In the genomic region with DNA sequence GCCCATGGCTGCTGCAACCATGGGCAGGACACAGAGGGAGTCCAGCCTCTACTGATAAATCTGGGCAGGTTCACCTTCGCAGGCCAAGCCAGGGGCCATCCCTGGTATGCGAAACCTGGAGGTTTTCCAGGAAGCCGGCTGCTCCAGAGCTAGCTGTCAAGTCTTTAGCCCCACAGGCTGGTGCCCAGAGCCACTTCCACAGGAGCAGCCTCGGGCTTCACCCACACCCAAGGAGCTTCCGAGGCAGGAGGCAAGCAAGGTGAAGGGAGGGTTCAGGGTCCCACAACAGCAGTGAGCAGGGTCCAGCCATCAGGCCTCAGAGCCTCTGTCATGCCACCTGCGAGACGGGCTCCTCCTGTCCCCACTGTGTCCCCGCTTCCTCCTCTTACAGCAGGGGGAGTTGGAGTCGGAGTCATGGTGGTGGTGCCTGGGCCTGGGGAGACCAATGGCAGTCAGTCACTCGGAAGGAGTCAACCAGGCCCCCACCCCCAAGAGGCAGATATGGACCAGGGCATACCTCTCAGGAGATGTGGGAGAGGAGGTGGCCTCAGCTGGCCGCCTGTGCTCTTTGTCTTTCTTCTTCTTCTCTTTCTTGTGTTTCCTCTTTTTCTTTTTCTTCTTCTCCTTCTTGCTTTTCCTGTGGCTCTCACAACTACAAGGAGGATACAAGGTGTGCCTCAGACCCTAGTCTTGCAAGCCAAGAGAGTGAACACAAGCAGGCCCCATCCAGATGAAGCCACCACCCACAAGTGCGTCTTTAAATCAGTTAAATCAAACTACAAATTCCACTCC, we compare ENCODE assay signal across 9 cellular contexts. TPM values are rescaled to one million over a fixed set of nuclear protein-coding genes. Genes with fewer than 3 reads are reported as not detected.
DNase-seq lines count a peak whose midpoint lies in the region; ATAC-seq, FAIRE-seq and TF ChIP-seq lines count a peak whose summit lies in the region.
"Had no signal": no experiment of that assay in that cellular context is flagged by ENCODE, and none has a peak within 500 bp of the region (broad histone marks: within the 10 kb centered on the region; RNA-seq: fewer than 3 reads in every experiment).

No MANE protein-coding gene starts in this region.

- no peak overlapping the region for H4K91ac ChIP-seq in H9 (ENCODE audit: insufficient read length, low read depth, low read length)

- H3K79me2 ChIP-seq in H9 (ENCODE audit: insufficient read depth, low read length) = peaks cover 5% of the 10 kb centered on the region; the same call in 1 of the 2 replicates

- peaks cover 11 to 12% of the 10 kb centered on the region in 2 experiments for H3K4me1 Mint-ChIP-seq in H9
- peaks cover 18% of the 10 kb centered on the region for H3K4me1 Mint-ChIP-seq in activated naive CD8-positive, alpha-beta T cell (ENCODE audit: low read depth)
- H3K4me1 Mint-ChIP-seq in naive thymus-derived CD4-positive, alpha-beta T cell = peaks cover 6 to 30% (median 22%) of the 10 kb centered on the region in 7 donors

- no peak overlapping the region for H3K4me2 ChIP-seq in H9 (ENCODE audit: insufficient read depth, insufficient read length, low read length)

- H3K4me1 ChIP-seq in H9 (ENCODE audit: insufficient read depth, low read length) = no peaks in the 10 kb centered on the region
- H3K4me1 ChIP-seq in naive thymus-derived CD4-positive, alpha-beta T cell (ENCODE audit: control insufficient read depth in 2 of 2, insufficient read depth in 2 of 2, low read length in 2 of 2) = peaks cover 16 to 20% of the 10 kb centered on the region in 2 donors

- peaks cover 3% of the 10 kb centered on the region; the same call in 1 of the 2 replicates for H3K27me3 Mint-ChIP-seq in H9 (ENCODE audit: low read depth)
- no peaks in the 10 kb centered on the region for H3K27me3 Mint-ChIP-seq in activated naive CD8-positive, alpha-beta T cell
- H3K27me3 Mint-ChIP-seq in naive thymus-derived CD4-positive, alpha-beta T cell = no peaks in the 10 kb centered on the region

- peaks cover 5% of the 10 kb centered on the region for H3K23me2 ChIP-seq in H9 (ENCODE audit: insufficient read length, low read depth, low read length, poor library complexity, severe bottlenecking)

- H2BK12ac ChIP-seq in H9 (ENCODE audit: insufficient read length, low read depth, low read length) = no peak overlapping the region

- H3T11ph ChIP-seq in H9 (ENCODE audit: low read length) = no peak overlapping the region

- no peak overlapping the region for H3K27ac ChIP-seq in H9 (ENCODE audit: insufficient read length, low read depth, low read length)
- H3K27ac ChIP-seq in naive thymus-derived CD4-positive, alpha-beta T cell (ENCODE audit: low read depth, low read length) = peak overlapping the region; percentile 94

- H3K9me3 ChIP-seq in H9 (ENCODE audit: control insufficient read depth, low read depth, low read length) = no peaks in the 10 kb centered on the region
- H3K9me3 ChIP-seq in naive thymus-derived CD4-positive, alpha-beta T cell (ENCODE audit: control insufficient read depth in 2 of 3, low read length in 3 of 3) = no peaks in the 10 kb centered on the region

- H3K9ac ChIP-seq in H9 (ENCODE audit: extremely low read depth, insufficient read length, low read length) = no peak overlapping the region

- H2AFZ ChIP-seq in H9 (ENCODE audit: low read length) = no peak overlapping the region

- H3K18ac ChIP-seq in H9 (ENCODE audit: insufficient read length, low read depth, low read length) = no peak overlapping the region

- H3K56ac ChIP-seq in H9 (ENCODE audit: insufficient read length, low read depth, low read length) = no peak overlapping the region

- no peak for TF ChIP-seq CTCF in BJ (IDR thresholded peaks at IDR 0.05; ENCODE audit: insufficient read depth, low read depth, low read length)
- TF ChIP-seq CTCF in H9 (conservative IDR thresholded peaks at IDR 0.05) = no peak

- no peak overlapping the region for H3K14ac ChIP-seq in H9 (ENCODE audit: insufficient read depth, low read length)

- no peaks in the 10 kb centered on the region for H3K9me3 Mint-ChIP-seq in H9
- H3K9me3 Mint-ChIP-seq in activated naive CD8-positive, alpha-beta T cell (ENCODE audit: low read depth) = no peaks in the 10 kb centered on the region
- peaks cover 0 to 4% (median 0%) of the 10 kb centered on the region in 11 donors for H3K9me3 Mint-ChIP-seq in naive thymus-derived CD4-positive, alpha-beta T cell

- H2BK20ac ChIP-seq in H9 (ENCODE audit: low read depth, low read length, poor library complexity, severe bottlenecking) = no peak overlapping the region

- H3K27ac Mint-ChIP-seq in H9 = no peak overlapping the region
- peak overlapping the region; percentile 68 for H3K27ac Mint-ChIP-seq in activated naive CD8-positive, alpha-beta T cell
- H3K27ac Mint-ChIP-seq in naive thymus-derived CD4-positive, alpha-beta T cell = peak overlapping the region; percentile 62 to 96 (median 81)

- H3K27me3 ChIP-seq in BJ (ENCODE audit: control insufficient read depth, insufficient read depth, low read length) (no peaks in the 10 kb centered on the region), H9 (ENCODE audit: insufficient read depth, low read length) (no peaks in the 10 kb centered on the region)
- H3K27me3 ChIP-seq in naive thymus-derived CD4-positive, alpha-beta T cell (ENCODE audit: control insufficient read depth in 2 of 2, insufficient read depth in 2 of 2, low read length in 2 of 2) = no peaks in the 10 kb centered on the region

- no peak for FAIRE-seq in H54 (lab: Jason Lieb, UNC)
- FAIRE-seq: GM18507 had no signal

- no peak overlapping the region for H3K4ac ChIP-seq in H9 (ENCODE audit: low read depth, low read length)

- no peak overlapping the region for H4K5ac ChIP-seq in H9 (ENCODE audit: insufficient read length, low read depth, low read length)

- no peak overlapping the region for H4K8ac ChIP-seq in H9 (replicated peaks; ENCODE audit: insufficient read length, low read depth, low read length)

- no peak for ATAC-seq in naive thymus-derived CD4-positive, alpha-beta T cell

- POLR2A ChIA-PET in BJ (lab: Charles Lee) = interaction anchor here (0.6 kb wide), 1 partner anchor 14 kb away, joined by 3 read pairs; no protein-coding TSS in a partner anchor
- POLR2A ChIA-PET in naive thymus-derived CD4-positive, alpha-beta T cell (lab: Charles Lee) = interaction anchor here (1.1 to 2.2 kb wide), 3 partner anchors 10 to 19 kb away, joined by 6 to 10 read pairs (median 7); a partner anchor contains a TSS

- no peak overlapping the region for H2BK5ac ChIP-seq in H9 (ENCODE audit: insufficient read length, low read length)

- TF ChIP-seq POLR2A in H54 (IDR thresholded peaks at IDR 0.05; ENCODE audit: low read depth, low read length) = no peak; the same call in 1 of the 2 replicates

- H3K4me3 ChIP-seq in BJ (ENCODE audit: low read depth, low read length) = peak overlapping the region; percentile 97; the same call in 1 of the 2 replicates
- H3K4me3 ChIP-seq in naive thymus-derived CD4-positive, alpha-beta T cell (ENCODE audit: low read length) = peak overlapping the region; percentile 95

- H2AK5ac ChIP-seq in H9 (ENCODE audit: insufficient read length, low read length) = no peak overlapping the region

- CTCF ChIA-PET in BJ (lab: Yijun Ruan, JAX) = interaction anchor here (0.7 kb wide), 1 partner anchor 97 kb away, joined by 3 read pairs; no protein-coding TSS in a partner anchor
- CTCF ChIA-PET in naive thymus-derived CD4-positive, alpha-beta T cell (lab: Charles Lee) = no interaction called here

- DNase-seq in BJ (ENCODE audit: low read depth) = no peak
- no peak for DNase-seq in H9
- DNase-seq in naive thymus-derived CD4-positive, alpha-beta T cell = no peak
- no peak for DNase-seq in NCI-H1436 (lab: John Stamatoyannopoulos, UW)
- DNase-seq in NCI-H446 treated with DMSO at 0.1 percent for 48 hours (lab: John Stamatoyannopoulos, UW) = no peak
- no peak for DNase-seq in H54 (ENCODE audit: insufficient read length, low spot score)
- no peak for DNase-seq in NCI-H2081 (lab: John Stamatoyannopoulos, UW)

- H3K4me3 Mint-ChIP-seq in H9 = peak overlapping the region; percentile 82 to 95
- H3K4me3 Mint-ChIP-seq in activated naive CD8-positive, alpha-beta T cell = peak overlapping the region; percentile 77
- peak overlapping the region; percentile 54 to 97 (median 73) for H3K4me3 Mint-ChIP-seq in naive thymus-derived CD4-positive, alpha-beta T cell

- intact Hi-C loops in naive thymus-derived CD4-positive, alpha-beta T cell (cut with micrococcal nuclease) = loop anchor here in 1 of 2 donors (2.0 to 10.0 kb wide), 2 partner anchors 174 to 1696 kb away; a partner anchor contains a TSS

- H3K36me3 Mint-ChIP-seq in H9 (ENCODE audit: insufficient read depth in 1 of 3, low read depth in 3 of 3) = peaks cover 24 to 53% (median 42%) of the 10 kb centered on the region in 3 experiments; a peak in 6 of 7 replicates
- no peaks in the 10 kb centered on the region for H3K36me3 Mint-ChIP-seq in activated naive CD8-positive, alpha-beta T cell
- peaks cover 0 to 10% (median 5%) of the 10 kb centered on the region in 5 donors for H3K36me3 Mint-ChIP-seq in naive thymus-derived CD4-positive, alpha-beta T cell

- H3K36me3 ChIP-seq in BJ (ENCODE audit: control insufficient read depth, insufficient read depth, low read length) = peaks cover 35% of the 10 kb centered on the region
- H3K36me3 ChIP-seq in naive thymus-derived CD4-positive, alpha-beta T cell (ENCODE audit: control insufficient read depth in 2 of 3, insufficient read depth in 3 of 3, low read length in 3 of 3) = peaks cover 0 to 64% (median 11%) of the 10 kb centered on the region in 3 experiments

- no peak overlapping the region for H2BK15ac ChIP-seq in H9 (ENCODE audit: low read depth, low read length)

- H2BK120ac ChIP-seq in H9 (ENCODE audit: low read depth, low read length, poor library complexity, severe bottlenecking) = no peak overlapping the region

- H3K79me1 ChIP-seq in H9 (ENCODE audit: insufficient read depth, low read depth, low read length, poor library complexity, severe bottlenecking) = no peaks in the 10 kb centered on the region

- no CpG with 5 or more reads among the region's 12 CpGs for WGBS in H9 (ENCODE audit: extremely low coverage, insufficient read length, low lambda C conversion rate)

- H3K23ac ChIP-seq in H9 (ENCODE audit: insufficient read length, low read depth, low read length) = no peak overlapping the region

- no peaks in the 10 kb centered on the region for H4K20me1 ChIP-seq in H9 (ENCODE audit: control insufficient read depth, insufficient read depth, insufficient read length)

RNA-seq across cellular contexts. Expression of a gene that starts 2.1 kb away (rescaled TPM):
- polyA plus RNA-seq in BJ (2011; rRNA removed) = 4.2 and 6.2 TPM in 2 replicates
- polyA minus RNA-seq in BJ (2011; rRNA and poly(A)+ RNA removed) = 0.87 and 1.4 TPM in 2 replicates
- total RNA-seq in H9 (2021) = 31.0 and 31.3 TPM in 2 replicates
- 10 to 100 TPM; 16.8 to 31.8 (median 27.8) TPM for total RNA-seq in naive thymus-derived CD4-positive, alpha-beta T cell
- 10 to 100 TPM; 21.9 to 33.0 TPM for polyA plus RNA-seq in naive thymus-derived CD4-positive, alpha-beta T cell

RNA-seq across cellular contexts. Expression of a gene that starts 8.1 kb away (rescaled TPM):
- 50.8 and 80.8 TPM in 2 replicates for polyA plus RNA-seq in BJ (2011; rRNA removed)
- polyA minus RNA-seq in BJ (2011; rRNA and poly(A)+ RNA removed) = 13.0 and 25.2 TPM in 2 replicates
- total RNA-seq in H9 (2021) = 56.9 and 62.3 TPM in 2 replicates
- 10 to 100 TPM; 34.3 to 79.3 (median 65.2) TPM for total RNA-seq in naive thymus-derived CD4-positive, alpha-beta T cell
- 100 to 1,000 TPM; 132 to 149 TPM for polyA plus RNA-seq in naive thymus-derived CD4-positive, alpha-beta T cell

RNA-seq across cellular contexts. Expression of a gene that starts 18.5 kb away (rescaled TPM):
- 539 and 933 TPM in 2 replicates for polyA plus RNA-seq in BJ (2011; rRNA removed)
- 713 and 1,022 TPM in 2 replicates for polyA minus RNA-seq in BJ (2011; rRNA and poly(A)+ RNA removed)
- 258 and 279 TPM in 2 replicates for total RNA-seq in H9 (2021)
- 100 to 1,000 TPM; 198 to 390 (median 259) TPM for total RNA-seq in naive thymus-derived CD4-positive, alpha-beta T cell
- 100 to 1,000 TPM; 382 to 434 TPM for polyA plus RNA-seq in naive thymus-derived CD4-positive, alpha-beta T cell

RNA-seq across cellular contexts. Expression of a gene that starts 39.1 kb away (rescaled TPM):
- polyA plus RNA-seq in BJ (2011; rRNA removed) = 282 and 373 TPM in 2 replicates
- 58.2 and 86.1 TPM in 2 replicates for polyA minus RNA-seq in BJ (2011; rRNA and poly(A)+ RNA removed)
- 88.2 and 94.3 TPM in 2 replicates for total RNA-seq in H9 (2021)
- 100 to 1,000 TPM; 145 to 309 (median 279) TPM for total RNA-seq in naive thymus-derived CD4-positive, alpha-beta T cell
- polyA plus RNA-seq in naive thymus-derived CD4-positive, alpha-beta T cell = 100 to 1,000 TPM; 278 to 315 TPM

RNA-seq across cellular contexts. Expression of a gene that starts 48.7 kb away (rescaled TPM):
- 0.77 and 0.92 TPM in 2 replicates for polyA plus RNA-seq in BJ (2011; rRNA removed)
- 0.41 and 0.43 TPM in 2 replicates for polyA minus RNA-seq in BJ (2011; rRNA and poly(A)+ RNA removed)
- total RNA-seq in H9 (2021) = 1.4 and 1.6 TPM in 2 replicates
- total RNA-seq in naive thymus-derived CD4-positive, alpha-beta T cell = 1 to 10 TPM in 2 of 5 experiments, under 1 TPM in 3; 0.70 to 3.3 (median 0.94) TPM
- polyA plus RNA-seq in naive thymus-derived CD4-positive, alpha-beta T cell = not detected

Comparison
In these comparisons a context has a peak if more than half of its experiments do, and no peak if none do; other contexts are left out.
1. H3K27ac Mint-ChIP-seq: peak in activated naive CD8-positive, alpha-beta T cell (single experiment) and naive thymus-derived CD4-positive, alpha-beta T cell (9 of 9); none in H9 (0 of 3).
2. Peak in every context shown above with its lines, with median percentiles within 50 percentile points of each other: H3K4me3 Mint-ChIP-seq.